8 cellular contexts compared by ENCODE assay signal in genomic region chr15:89361451-89362202, GRCh38. TPM values are rescaled to one million over a fixed set of nuclear protein-coding genes. Genes with fewer than 3 reads are reported as not detected.
DNase-seq lines count a peak whose midpoint lies in the region; ATAC-seq and TF ChIP-seq lines count a peak whose summit lies in the region.

No MANE protein-coding gene starts in this region.

- intact Hi-C loops in left cardiac atrium (cut with DNase I): no loop called here

- CTCF ChIA-PET in AG04450 (lab: Charles Lee): interaction anchor here (4.2 to 8.0 kb wide), 2 partner anchors 55 to 67 kb away, joined by 14 to 263 read pairs; no protein-coding TSS in a partner anchor
- CTCF ChIA-PET in HEK293T (lab: Yijun Ruan, JAX): interaction anchor here (1.0 to 7.1 kb wide), 5 partner anchors 39 to 81 kb away, joined by 3 to 96 read pairs (median 3); no protein-coding TSS in a partner anchor

- peak; percentile 11 for DNase-seq in AG04450 (ENCODE audit: low read depth, low spot score)
- peak; percentile 88 for DNase-seq in HEK293T (ENCODE audit: extremely low spot score)
- DNase-seq in SK-N-MC (ENCODE audit: low read depth, low spot score): no peak
- DNase-seq in activated naive CD4-positive, alpha-beta T cell treated with anti-CD3 and anti-CD28 coated beads, Interleukin-2, amount 50 U/mL, for 16 hours: peak; percentile 59
- peak; percentile 72 for DNase-seq in left cardiac atrium
- DNase-seq in smooth muscle cell (lab: John Stamatoyannopoulos, UW; ENCODE audit: unreplicated experiment): peak; percentile 55
- no peak for DNase-seq in NCI-H1092 (lab: John Stamatoyannopoulos, UW)
- DNase-seq in SHP77 (lab: John Stamatoyannopoulos, UW): no peak

- H3K79me2 ChIP-seq in smooth muscle cell (ENCODE audit: low read depth): no peaks in the 10 kb centered on the region

- H2AFZ ChIP-seq in smooth muscle cell (ENCODE audit: low read depth): no peak overlapping the region

- no peak overlapping the region for H3K4me2 ChIP-seq in smooth muscle cell

- peaks cover 5% of the 10 kb centered on the region; the same call in 1 of the 2 replicates for H3K36me3 ChIP-seq in SK-N-MC (ENCODE audit: insufficient read depth, low read length)
- H3K36me3 ChIP-seq in smooth muscle cell (ENCODE audit: low read depth): no peaks in the 10 kb centered on the region

- no peak overlapping the region for H3K4me3 ChIP-seq in AG04450 (ENCODE audit: low read depth, low read length)
- peak overlapping the region; percentile 83 for H3K4me3 ChIP-seq in SK-N-MC
- H3K4me3 ChIP-seq in smooth muscle cell: no peak overlapping the region

- H4K20me1 ChIP-seq in smooth muscle cell (ENCODE audit: low read depth): no peaks in the 10 kb centered on the region

- 14% methylated on average over 38 of the region's 41 CpGs for WGBS in smooth muscle cell (ENCODE audit: low lambda C conversion rate)

- H3K9me3 ChIP-seq in AG04450 (ENCODE audit: control insufficient read depth, insufficient read depth, low read length): peaks cover 3% of the 10 kb centered on the region; the same call in 1 of the 2 replicates
- H3K9me3 ChIP-seq in SK-N-MC (ENCODE audit: low read depth, low read length): no peaks in the 10 kb centered on the region
- H3K9me3 ChIP-seq in smooth muscle cell (replicated peaks; ENCODE audit: low read depth): no peaks in the 10 kb centered on the region

- TF ChIP-seq CTCF in AG04450 (IDR thresholded peaks at IDR 0.05; ENCODE audit: low read depth, low read length) (no peak), smooth muscle cell (IDR thresholded peaks at IDR 0.05; ENCODE audit: borderline replicate concordance, insufficient read depth, poor library complexity, severe bottlenecking) (no peak)

- no peaks in the 10 kb centered on the region for H3F3A ChIP-seq in smooth muscle cell (ENCODE audit: low read depth)

- no peaks in the 10 kb centered on the region for H3K4me1 ChIP-seq in smooth muscle cell (ENCODE audit: low read depth)

- ATAC-seq in left cardiac atrium: peak; percentile 64 to 66

- H3K27me3 ChIP-seq in AG04450 (ENCODE audit: control insufficient read depth, insufficient read depth, low read length) (peaks cover 90% of the 10 kb centered on the region), smooth muscle cell (ENCODE audit: low read depth) (peaks cover 97% of the 10 kb centered on the region)

- H3K27ac ChIP-seq in AG04450 (ENCODE audit: low read depth, low read length) (no peak overlapping the region), SK-N-MC (peak overlapping the region; percentile 95), smooth muscle cell (ENCODE audit: low read depth) (no peak overlapping the region)

- POLR2A ChIA-PET in AG04450 (lab: Yijun Ruan, JAX): interaction anchor here (0.6 kb wide), 1 partner anchor 734 kb away, joined by 6 read pairs; no protein-coding TSS in a partner anchor
- POLR2A ChIA-PET in HEK293T (lab: Yijun Ruan, JAX): interaction anchor here (0.7 to 1.0 kb wide), 2 partner anchors 38 to 40 kb away, joined by 3 to 4 read pairs; no protein-coding TSS in a partner anchor

- H3K9ac ChIP-seq in SK-N-MC (ENCODE audit: insufficient read length) (peak overlapping the region; percentile 39), smooth muscle cell (ENCODE audit: low read depth) (no peak overlapping the region)

TF ChIP-seq in HEK293T, 16 proteins besides CTCF, POLR2A, EP300 and RAD21:
- TF ChIP-seq HDGF (IDR thresholded peaks at IDR 0.05; ENCODE audit: borderline replicate concordance) (no peak), FOXK2 (IDR thresholded peaks at IDR 0.05) (no peak), SP1 (IDR thresholded peaks at IDR 0.05) (no peak), PKNOX1 (IDR thresholded peaks at IDR 0.05) (no peak), L3MBTL2 (conservative IDR thresholded peaks at IDR 0.05) (peak; percentile 40; the same call in 1 of the 2 replicates), ZNF384 (IDR thresholded peaks at IDR 0.05) (no peak), BHLHE40 (IDR thresholded peaks at IDR 0.05; ENCODE audit: borderline replicate concordance) (no peak), SUZ12 (IDR thresholded peaks at IDR 0.05) (no peak)
TF ChIP-seq in HEK293T: peak in this region for 1.

RNA-seq across cellular contexts. Expression of gene POLG, which starts 27.0 kb away (rescaled TPM):
- polyA plus RNA-seq in AG04450 (2011; rRNA removed) (13.7 and 17.5 TPM in 2 replicates), smooth muscle cell (41.6 and 50.7 TPM in 2 replicates)
- polyA minus RNA-seq in AG04450 (2011; rRNA and poly(A)+ RNA removed): 23.9 and 31.1 TPM in 2 replicates
- total RNA-seq in left cardiac atrium (10 to 100 TPM; 35.3 to 39.3 TPM), smooth muscle cell (26.6 and 34.3 TPM in 2 replicates)

Comparison
In these comparisons a context has a peak if more than half of its experiments do, and no peak if none do; other contexts are left out.
1. DNase-seq: peak in AG04450 (single experiment), HEK293T (single experiment), activated naive CD4-positive, alpha-beta T cell treated with anti-CD3 and anti-CD28 coated beads, Interleukin-2, amount 50 U/mL, for 16 hours (single experiment), left cardiac atrium (single experiment) and smooth muscle cell (single experiment); none in SK-N-MC (single experiment), NCI-H1092 (single experiment) and SHP77 (0 of 2).